Comparison of ENCODE assay signal across 18 cellular contexts in genomic region chr7:104296266-104296665, GRCh38. TPM values are rescaled to one million over a fixed set of nuclear protein-coding genes. Genes with fewer than 3 reads are reported as not detected.
DNase-seq lines count a peak whose midpoint lies in the region; ATAC-seq and TF ChIP-seq lines count a peak whose summit lies in the region.
"Had no signal": no experiment of that assay in that cellular context is flagged by ENCODE, and none has a peak within 500 bp of the region (broad histone marks: within the 10 kb centered on the region; RNA-seq: fewer than 3 reads in every experiment).

No MANE protein-coding gene starts in this region.

- peaks cover 0 to 15% (median 0%) of the 10 kb centered on the region in 45 donors for H3K27me3 ChIP-seq in dorsolateral prefrontal cortex

- no peaks in the 10 kb centered on the region for H3K9me3 Mint-ChIP-seq in activated naive CD8-positive, alpha-beta T cell treated with anti-CD3 and anti-CD28 coated beads, Interleukin-2, amount 50 U/mL, for 24 hours
- H3K9me3 Mint-ChIP-seq in activated naive CD8-positive, alpha-beta T cell treated with anti-CD3 and anti-CD28 coated beads for 36 hours = peaks cover 7% of the 10 kb centered on the region
- peaks cover 11% of the 10 kb centered on the region for H3K9me3 Mint-ChIP-seq in activated T-helper 17 cell treated with anti-CD3 and anti-CD28 coated beads, Interleukin-2, amount 50 U/mL, for 72 hours
- H3K9me3 Mint-ChIP-seq: GM23338 had no signal

- no peaks in the 10 kb centered on the region for H3K4me1 Mint-ChIP-seq in activated naive CD8-positive, alpha-beta T cell treated with anti-CD3 and anti-CD28 coated beads, Interleukin-2, amount 50 U/mL, for 24 hours
- H3K4me1 Mint-ChIP-seq in activated naive CD8-positive, alpha-beta T cell treated with anti-CD3 and anti-CD28 coated beads for 36 hours = peaks cover 6% of the 10 kb centered on the region
- H3K4me1 Mint-ChIP-seq in activated T-helper 17 cell treated with anti-CD3 and anti-CD28 coated beads, Interleukin-2, amount 50 U/mL, for 72 hours = no peaks in the 10 kb centered on the region

- no peak overlapping the region for H3K4me3 ChIP-seq in dorsolateral prefrontal cortex
- H3K4me3 ChIP-seq: A549, GM23338 had no signal

- peaks cover 9% of the 10 kb centered on the region for H3K27me3 Mint-ChIP-seq in activated naive CD8-positive, alpha-beta T cell treated with anti-CD3 and anti-CD28 coated beads, Interleukin-2, amount 50 U/mL, for 24 hours
- peaks cover 53% of the 10 kb centered on the region for H3K27me3 Mint-ChIP-seq in activated naive CD8-positive, alpha-beta T cell treated with anti-CD3 and anti-CD28 coated beads for 36 hours
- peaks cover 21% of the 10 kb centered on the region for H3K27me3 Mint-ChIP-seq in activated T-helper 17 cell treated with anti-CD3 and anti-CD28 coated beads, Interleukin-2, amount 50 U/mL, for 72 hours

- TF ChIP-seq CTCF in dorsolateral prefrontal cortex (IDR thresholded peaks at IDR 0.05 in 54 of 56, conservative IDR thresholded peaks at IDR 0.05 in 2 of 56; ENCODE audit: low read depth in 1 of 56, partially characterized antibody in 56 of 56) = no peak

- ATAC-seq in activated naive CD8-positive, alpha-beta T cell treated with anti-CD3 and anti-CD28 coated beads, Interleukin-2, amount 50 U/mL, for 24 hours = peak; percentile 79
- peak; percentile 50 for ATAC-seq in activated T-helper 17 cell treated with anti-CD3 and anti-CD28 coated beads, Interleukin-2, amount 50 U/mL, for 72 hours (replicated peaks)
- ATAC-seq: A549, GM23338 had no signal

- H3K36me3 Mint-ChIP-seq in activated naive CD8-positive, alpha-beta T cell treated with anti-CD3 and anti-CD28 coated beads, Interleukin-2, amount 50 U/mL, for 24 hours (ENCODE audit: low read depth) = no peaks in the 10 kb centered on the region
- no peaks in the 10 kb centered on the region for H3K36me3 Mint-ChIP-seq in activated naive CD8-positive, alpha-beta T cell treated with anti-CD3 and anti-CD28 coated beads for 36 hours
- H3K36me3 Mint-ChIP-seq in activated T-helper 17 cell treated with anti-CD3 and anti-CD28 coated beads, Interleukin-2, amount 50 U/mL, for 72 hours (ENCODE audit: low read depth) = no peaks in the 10 kb centered on the region

- no peak overlapping the region for H3K4me3 Mint-ChIP-seq in activated naive CD8-positive, alpha-beta T cell treated with anti-CD3 and anti-CD28 coated beads, Interleukin-2, amount 50 U/mL, for 24 hours
- no peak overlapping the region for H3K4me3 Mint-ChIP-seq in activated naive CD8-positive, alpha-beta T cell treated with anti-CD3 and anti-CD28 coated beads for 36 hours
- H3K4me3 Mint-ChIP-seq in activated T-helper 17 cell treated with anti-CD3 and anti-CD28 coated beads, Interleukin-2, amount 50 U/mL, for 72 hours = no peak overlapping the region
- H3K4me3 Mint-ChIP-seq: CD4-positive, alpha-beta T cell; GM23338 had no signal

- no peak overlapping the region for H3K27ac Mint-ChIP-seq in activated naive CD8-positive, alpha-beta T cell treated with anti-CD3 and anti-CD28 coated beads, Interleukin-2, amount 50 U/mL, for 24 hours
- no peak overlapping the region for H3K27ac Mint-ChIP-seq in activated naive CD8-positive, alpha-beta T cell treated with anti-CD3 and anti-CD28 coated beads for 36 hours
- H3K27ac Mint-ChIP-seq in activated T-helper 17 cell treated with anti-CD3 and anti-CD28 coated beads, Interleukin-2, amount 50 U/mL, for 72 hours = no peak overlapping the region
- H3K27ac Mint-ChIP-seq: CD4-positive, alpha-beta T cell; GM23338 had no signal

- no peak overlapping the region for H3K27ac ChIP-seq in dorsolateral prefrontal cortex
- H3K27ac ChIP-seq: 22Rv1, A549, C4-2B had no signal

- DNase-seq in DMS53 (lab: John Stamatoyannopoulos, UW) = peak; percentile 29
- no peak for DNase-seq in DMS53 treated with DMSO at 0.1 percent for 48 hours (lab: John Stamatoyannopoulos, UW; ENCODE audit: unreplicated experiment)
- DNase-seq in activated naive CD8-positive, alpha-beta T cell treated with anti-CD3 and anti-CD28 coated beads, Interleukin-2, amount 50 U/mL, for 24 hours = no peak
- DNase-seq in activated naive CD8-positive, alpha-beta T cell treated with anti-CD3 and anti-CD28 coated beads for 36 hours = no peak
- no peak for DNase-seq in dorsolateral prefrontal cortex
- DNase-seq in LoVo (ENCODE audit: low spot score) = no peak
- DNase-seq: AML-193; Caco-2; CD4-positive, alpha-beta T cell; DMS79 treated with DMSO at 0.1 percent for 48 hours; GF-D8; HCEC 1CT had no signal

- intact Hi-C loops in dorsolateral prefrontal cortex (cut with DNase I) = no loop called here

RNA-seq across cellular contexts. Expression of gene LHFPL3, which starts 32.1 kb away (rescaled TPM):
- not detected for total RNA-seq in activated naive CD8-positive, alpha-beta T cell treated with anti-CD3 and anti-CD28 coated beads for 36 hours
- total RNA-seq in activated T-helper 17 cell treated with anti-CD3 and anti-CD28 coated beads, Interleukin-2, amount 50 U/mL, for 72 hours = not detected
- total RNA-seq in dorsolateral prefrontal cortex = 10 to 100 TPM in 66 of 120 experiments, 1 to 10 TPM in 54; 5.4 to 20.9 (median 10.3) TPM
- total RNA-seq: Caco-2; CD4-positive, alpha-beta T cell; HT-29 had no signal

Comparison
In these comparisons a context has a peak if more than half of its experiments do, and no peak if none do; other contexts are left out.
1. RNA of gene LHFPL3, which starts 32.1 kb away (total RNA-seq): 5.4 to 20.9 TPM in dorsolateral prefrontal cortex; not detected in activated naive CD8-positive, alpha-beta T cell treated with anti-CD3 and anti-CD28 coated beads for 36 hours and not detected in activated T-helper 17 cell treated with anti-CD3 and anti-CD28 coated beads, Interleukin-2, amount 50 U/mL, for 72 hours; every median in the first group is over 4 times any median in the second.